Comparison of ENCODE assay signal across 12 cellular contexts in the genomic region with DNA sequence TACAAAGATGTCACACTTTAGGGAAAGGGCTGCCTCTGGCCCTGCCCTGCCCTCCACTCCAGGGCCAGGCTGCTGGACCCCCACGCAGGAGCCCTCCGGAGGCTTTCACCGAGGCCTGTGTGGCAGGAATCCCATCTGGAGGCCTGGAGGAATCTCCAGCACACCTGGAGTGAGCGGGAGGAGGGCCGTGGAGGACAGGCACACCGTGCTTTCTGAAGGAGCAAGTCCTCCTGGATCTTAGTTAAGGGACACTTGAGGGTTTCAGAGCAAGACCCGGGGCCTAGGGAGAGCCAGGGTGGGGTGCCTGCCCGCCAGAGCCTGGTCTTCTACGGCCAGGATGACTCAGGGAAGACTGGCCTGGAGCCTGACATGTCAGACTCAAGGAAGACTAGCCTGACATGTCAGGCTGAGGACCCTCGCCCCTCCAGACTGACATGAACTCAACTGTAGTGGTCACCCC. TPM values are rescaled to one million over a fixed set of nuclear protein-coding genes. Genes with fewer than 3 reads are reported as not detected.
DNase-seq lines count a peak whose midpoint lies in the region; ATAC-seq and TF ChIP-seq lines count a peak whose summit lies in the region.
"Had no signal": no experiment of that assay in that cellular context is flagged by ENCODE, and none has a peak within 500 bp of the region (broad histone marks: within the 10 kb centered on the region; RNA-seq: fewer than 3 reads in every experiment).

No MANE protein-coding gene starts in this region.

- peak overlapping the region; percentile 71 for H3K27ac Mint-ChIP-seq in activated naive CD4-positive, alpha-beta T cell treated with anti-CD3 and anti-CD28 coated beads, Interleukin-2, amount 10 ng/mL, durations not matched to agents 7 days and 5 days
- no peak overlapping the region for H3K27ac Mint-ChIP-seq in activated naive CD8-positive, alpha-beta T cell treated with anti-CD3 and anti-CD28 coated beads, Interleukin-2, amount 10 ng/mL, durations not matched to agents 7 days and 5 days
- H3K27ac Mint-ChIP-seq in mesothelial cell of epicardium, result no peak overlapping the region
- peak overlapping the region; percentile 71 for H3K27ac Mint-ChIP-seq in type B pancreatic cell

- H3K27me3 Mint-ChIP-seq in activated naive CD4-positive, alpha-beta T cell treated with anti-CD3 and anti-CD28 coated beads, Interleukin-2, amount 10 ng/mL, durations not matched to agents 7 days and 5 days, result no peaks in the 10 kb centered on the region
- H3K27me3 Mint-ChIP-seq in activated naive CD8-positive, alpha-beta T cell treated with anti-CD3 and anti-CD28 coated beads, Interleukin-2, amount 10 ng/mL, durations not matched to agents 7 days and 5 days, result no peaks in the 10 kb centered on the region
- no peaks in the 10 kb centered on the region for H3K27me3 Mint-ChIP-seq in mesothelial cell of epicardium (ENCODE audit: low read depth)
- no peaks in the 10 kb centered on the region for H3K27me3 Mint-ChIP-seq in type B pancreatic cell

- peaks cover 23% of the 10 kb centered on the region for H3K4me1 Mint-ChIP-seq in activated naive CD4-positive, alpha-beta T cell treated with anti-CD3 and anti-CD28 coated beads, Interleukin-2, amount 10 ng/mL, durations not matched to agents 7 days and 5 days
- H3K4me1 Mint-ChIP-seq in activated naive CD8-positive, alpha-beta T cell treated with anti-CD3 and anti-CD28 coated beads, Interleukin-2, amount 10 ng/mL, durations not matched to agents 7 days and 5 days, result peaks cover 6% of the 10 kb centered on the region
- H3K4me1 Mint-ChIP-seq in mesothelial cell of epicardium (peaks cover 37% of the 10 kb centered on the region), type B pancreatic cell (ENCODE audit: unreplicated experiment) (no peaks in the 10 kb centered on the region)

- no peak for DNase-seq in activated naive CD4-positive, alpha-beta T cell treated with anti-CD3 and anti-CD28 coated beads, Interleukin-2, amount 10 ng/mL, durations not matched to agents 7 days and 5 days
- no peak for DNase-seq in activated naive CD4-positive, alpha-beta T cell (lab: John Stamatoyannopoulos, UW)
- DNase-seq in activated naive CD8-positive, alpha-beta T cell treated with anti-CD3 and anti-CD28 coated beads, Interleukin-2, amount 10 ng/mL, durations not matched to agents 7 days and 5 days, result no peak
- no peak for DNase-seq in mesothelial cell of epicardium (ENCODE audit: low spot score in 2 of 2, unreplicated experiment in 2 of 2)
- no peak for DNase-seq in type B pancreatic cell (ENCODE audit: extremely low spot score, unreplicated experiment)
- no peak for DNase-seq in GM13976 (ENCODE audit: low spot score)
- no peak for DNase-seq in cortex of kidney (lab: John Stamatoyannopoulos, UW)
- no peak for DNase-seq in GDM1 (lab: John Stamatoyannopoulos, UW)
- DNase-seq: caudate nucleus, NCI-H345 had no signal

- CTCF ChIA-PET in activated naive CD4-positive, alpha-beta T cell treated with anti-CD3 and anti-CD28 coated beads, Interleukin-2, amount 10 ng/mL, durations not matched to agents 7 days and 5 days (lab: Charles Lee), result no interaction called here

- no peaks in the 10 kb centered on the region for H3K9me3 Mint-ChIP-seq in activated naive CD4-positive, alpha-beta T cell treated with anti-CD3 and anti-CD28 coated beads, Interleukin-2, amount 10 ng/mL, durations not matched to agents 7 days and 5 days
- H3K9me3 Mint-ChIP-seq in activated naive CD8-positive, alpha-beta T cell treated with anti-CD3 and anti-CD28 coated beads, Interleukin-2, amount 10 ng/mL, durations not matched to agents 7 days and 5 days, result no peaks in the 10 kb centered on the region
- no peaks in the 10 kb centered on the region for H3K9me3 Mint-ChIP-seq in mesothelial cell of epicardium
- H3K9me3 Mint-ChIP-seq in type B pancreatic cell, result no peaks in the 10 kb centered on the region

- in situ Hi-C loops in GM13976 (cut with MboI; ENCODE audit: low sequenced_read_pairs, unreplicated experiment), result no loop called here

- POLR2A ChIA-PET in activated naive CD8-positive, alpha-beta T cell treated with anti-CD3 and anti-CD28 coated beads, Interleukin-2, amount 10 ng/mL, durations not matched to agents 7 days and 5 days (lab: Charles Lee), result interaction anchor here (4.0 to 4.7 kb wide), 2 partner anchors 13 to 22 kb away, joined by 30 to 50 read pairs; no protein-coding TSS in a partner anchor

- peak overlapping the region; percentile 73 for H3K4me3 Mint-ChIP-seq in activated naive CD4-positive, alpha-beta T cell treated with anti-CD3 and anti-CD28 coated beads, Interleukin-2, amount 10 ng/mL, durations not matched to agents 7 days and 5 days
- H3K4me3 Mint-ChIP-seq in activated naive CD8-positive, alpha-beta T cell treated with anti-CD3 and anti-CD28 coated beads, Interleukin-2, amount 10 ng/mL, durations not matched to agents 7 days and 5 days, result peak overlapping the region; percentile 16
- H3K4me3 Mint-ChIP-seq in mesothelial cell of epicardium (peak overlapping the region; percentile 53), type B pancreatic cell (peak overlapping the region; percentile 76)

- peaks cover 9% of the 10 kb centered on the region for H3K36me3 Mint-ChIP-seq in activated naive CD4-positive, alpha-beta T cell treated with anti-CD3 and anti-CD28 coated beads, Interleukin-2, amount 10 ng/mL, durations not matched to agents 7 days and 5 days
- H3K36me3 Mint-ChIP-seq in activated naive CD8-positive, alpha-beta T cell treated with anti-CD3 and anti-CD28 coated beads, Interleukin-2, amount 10 ng/mL, durations not matched to agents 7 days and 5 days, result peaks cover 5% of the 10 kb centered on the region
- H3K36me3 Mint-ChIP-seq in mesothelial cell of epicardium (no peaks in the 10 kb centered on the region), type B pancreatic cell (peaks cover 1% of the 10 kb centered on the region)

- no peak for ATAC-seq in activated naive CD8-positive, alpha-beta T cell treated with anti-CD3 and anti-CD28 coated beads, Interleukin-2, amount 10 ng/mL, durations not matched to agents 7 days and 5 days (ENCODE audit: low read depth)

- no peak for TF ChIP-seq CTCF in mesothelial cell of epicardium (IDR thresholded peaks at IDR 0.05; ENCODE audit: unreplicated experiment)
- no peak for TF ChIP-seq CTCF in type B pancreatic cell (conservative IDR thresholded peaks at IDR 0.05)
- TF ChIP-seq CTCF in GM13976 (IDR thresholded peaks at IDR 0.05; ENCODE audit: borderline replicate concordance, control extremely low read depth, extremely low read depth, insufficient read depth, missing control alignments), result no peak

RNA-seq across cellular contexts. Expression of gene PIM3, which starts 2.1 kb away (rescaled TPM):
- total RNA-seq in activated naive CD8-positive, alpha-beta T cell treated with anti-CD3 and anti-CD28 coated beads, Interleukin-2, amount 10 ng/mL, durations not matched to agents 7 days and 5 days, result 10 to 100 TPM; 44.3 to 48.5 TPM
- 57.5 to 62.5 TPM (median 59.8 TPM) in 3 replicates for total RNA-seq in mesothelial cell of epicardium
- total RNA-seq in type B pancreatic cell (ENCODE audit: low replicate concordance), result 36.7 and 58.6 TPM in 2 replicates

RNA-seq across cellular contexts. Expression of gene CRELD2, which starts 40.1 kb away (rescaled TPM):
- total RNA-seq in activated naive CD8-positive, alpha-beta T cell treated with anti-CD3 and anti-CD28 coated beads, Interleukin-2, amount 10 ng/mL, durations not matched to agents 7 days and 5 days, result 10 to 100 TPM; 40.3 to 41.0 TPM
- total RNA-seq in mesothelial cell of epicardium (41.4 to 42.2 TPM (median 41.9 TPM) in 3 replicates), type B pancreatic cell (ENCODE audit: low replicate concordance) (45.2 and 55.8 TPM in 2 replicates)

RNA-seq across cellular contexts. Expression of gene ALG12, which starts 40.3 kb away (rescaled TPM):
- 10 to 100 TPM; 18.0 to 20.2 TPM for total RNA-seq in activated naive CD8-positive, alpha-beta T cell treated with anti-CD3 and anti-CD28 coated beads, Interleukin-2, amount 10 ng/mL, durations not matched to agents 7 days and 5 days
- total RNA-seq in mesothelial cell of epicardium, result 26.4 to 30.9 TPM (median 26.8 TPM) in 3 replicates
- total RNA-seq in type B pancreatic cell (ENCODE audit: low replicate concordance), result 30.0 and 37.6 TPM in 2 replicates

RNA-seq across cellular contexts. Expression of gene IL17REL, which starts 54.1 kb away (rescaled TPM):
- not detected for total RNA-seq in activated naive CD8-positive, alpha-beta T cell treated with anti-CD3 and anti-CD28 coated beads, Interleukin-2, amount 10 ng/mL, durations not matched to agents 7 days and 5 days
- total RNA-seq in mesothelial cell of epicardium (0.29 to 0.31 TPM (median 0.31 TPM) in 3 replicates), type B pancreatic cell (ENCODE audit: low replicate concordance) (0.10 TPM in 1 of 2 replicates, not detected in the other)
- total RNA-seq: mononuclear cell, vagina had no signal

Comparison
In these comparisons a context has a peak if more than half of its experiments do, and no peak if none do; other contexts are left out.
1. H3K27ac Mint-ChIP-seq: peak in activated naive CD4-positive, alpha-beta T cell treated with anti-CD3 and anti-CD28 coated beads, Interleukin-2, amount 10 ng/mL, durations not matched to agents 7 days and 5 days (single experiment) and type B pancreatic cell (single experiment); none in activated naive CD8-positive, alpha-beta T cell treated with anti-CD3 and anti-CD28 coated beads, Interleukin-2, amount 10 ng/mL, durations not matched to agents 7 days and 5 days (single experiment) and mesothelial cell of epicardium (single experiment).
2. H3K4me3 Mint-ChIP-seq: peak in every context shown above with its lines; median percentile 76 in type B pancreatic cell; 73 in activated naive CD4-positive, alpha-beta T cell treated with anti-CD3 and anti-CD28 coated beads, Interleukin-2, amount 10 ng/mL, durations not matched to agents 7 days and 5 days; 53 in mesothelial cell of epicardium; 16 in activated naive CD8-positive, alpha-beta T cell treated with anti-CD3 and anti-CD28 coated beads, Interleukin-2, amount 10 ng/mL, durations not matched to agents 7 days and 5 days.